Comparison of ENCODE assay signal across 9 cellular contexts in genomic region chr7:27182861-27183681, GRCh38. TPM values are rescaled to one million over a fixed set of nuclear protein-coding genes. Genes with fewer than 3 reads are reported as not detected.
A peak's percentile ranks its signal among the peaks of the same experiment; 100 is the strongest.
DNase-seq lines count a peak whose midpoint lies in the region; ATAC-seq and TF ChIP-seq lines count a peak whose summit lies in the region.
"Had no signal": no experiment of that assay in that cellular context is flagged by ENCODE, and none has a peak within 500 bp of the region (broad histone marks: within the 10 kb centered on the region; RNA-seq: fewer than 3 reads in every experiment).

No MANE protein-coding gene starts in this region.

- CTCF ChIA-PET in Calu3 (lab: Charles Lee), result no interaction called here

- H3K79me2 ChIP-seq in osteoblast (ENCODE audit: insufficient read depth, low read length), result peaks cover 96% of the 10 kb centered on the region

- H3K27me3 ChIP-seq in HUES6 (ENCODE audit: control insufficient read depth, insufficient read depth, low read length) (peaks cover 100% of the 10 kb centered on the region), osteoblast (ENCODE audit: insufficient read depth, low read length) (no peaks in the 10 kb centered on the region)

- no peak overlapping the region for H3K27ac Mint-ChIP-seq in Calu3 (ENCODE audit: unreplicated experiment)
- no peak overlapping the region for H3K27ac Mint-ChIP-seq in central memory CD8-positive, alpha-beta T cell (ENCODE audit: low read depth)

- peaks cover 18% of the 10 kb centered on the region for H3K4me1 Mint-ChIP-seq in Calu3 (ENCODE audit: low read depth, unreplicated experiment)
- peaks cover 41% of the 10 kb centered on the region for H3K4me1 Mint-ChIP-seq in central memory CD8-positive, alpha-beta T cell

- peak overlapping the region; percentile 43; the same call in 1 of the 2 replicates for H3K4me3 ChIP-seq in HUES6 (ENCODE audit: low read depth, low read length)
- peak overlapping the region; percentile 92 for H3K4me3 ChIP-seq in osteoblast (ENCODE audit: insufficient read depth, low read length)

- H3K36me3 ChIP-seq in HUES6 (ENCODE audit: control insufficient read depth, insufficient read depth, low read length) (no peaks in the 10 kb centered on the region), osteoblast (ENCODE audit: insufficient read depth, low read length) (peaks cover 8% of the 10 kb centered on the region)
- H3K36me3 ChIP-seq: thyroid gland had no signal

- peak overlapping the region; percentile 4 for H2AFZ ChIP-seq in osteoblast (ENCODE audit: low read length)

- H3K36me3 Mint-ChIP-seq in Calu3 (ENCODE audit: insufficient read depth, unreplicated experiment), result peaks cover 21% of the 10 kb centered on the region
- peaks cover 22% of the 10 kb centered on the region for H3K36me3 Mint-ChIP-seq in central memory CD8-positive, alpha-beta T cell (ENCODE audit: insufficient read depth)

- no peaks in the 10 kb centered on the region for H4K20me1 ChIP-seq in osteoblast (ENCODE audit: insufficient read depth, low read length)

- ATAC-seq in central memory CD8-positive, alpha-beta T cell (replicated peaks; ENCODE audit: extremely low read depth, poor library complexity, severe bottlenecking), result no peak
- ATAC-seq in GM21360 (IDR thresholded peaks at IDR 0.05; ENCODE audit: unreplicated experiment) (no peak), GM21447 (IDR thresholded peaks at IDR 0.05; ENCODE audit: unreplicated experiment) (no peak), GM21367 (IDR thresholded peaks at IDR 0.05; ENCODE audit: unreplicated experiment) (no peak)

- no peak for DNase-seq in Calu3
- DNase-seq in central memory CD8-positive, alpha-beta T cell (ENCODE audit: low spot score in 2 of 2), result no peak
- peak; percentile 91 for DNase-seq in osteoblast (ENCODE audit: insufficient read length, low spot score, missing footprints)
- DNase-seq in SW 1271 (lab: John Stamatoyannopoulos, UW), result no peak
- DNase-seq: thyroid gland had no signal

- TF ChIP-seq CTCF in Calu3 (IDR thresholded peaks at IDR 0.05; ENCODE audit: unreplicated experiment), result no peak
- no peak for TF ChIP-seq CTCF in osteoblast (IDR thresholded peaks at IDR 0.05; ENCODE audit: extremely low read depth, low read depth, low read length)

- H3K27ac ChIP-seq in HUES6 (ENCODE audit: low read depth, low read length) (no peak overlapping the region), osteoblast (ENCODE audit: low read depth, low read length) (peak overlapping the region; percentile 95)
- H3K27ac ChIP-seq: thyroid gland had no signal

- H3K9ac ChIP-seq in HUES6 (ENCODE audit: low read length), result peak overlapping the region; percentile 50

- no TSS peak for BruUV-seq in Calu3 (replicated peaks; lab: Mats Ljungman, UMichigan)

- no peaks in the 10 kb centered on the region for H3K9me3 ChIP-seq in HUES6 (ENCODE audit: control insufficient read depth, insufficient read depth, low read depth, low read length)
- no peaks in the 10 kb centered on the region for H3K9me3 ChIP-seq in osteoblast (ENCODE audit: low read depth, low read length)
- H3K9me3 ChIP-seq: thyroid gland had no signal

- peaks cover 39% of the 10 kb centered on the region for H3K4me1 ChIP-seq in HUES6 (ENCODE audit: control insufficient read depth, insufficient read depth, low read length)
- H3K4me1 ChIP-seq in osteoblast (ENCODE audit: insufficient read depth, low read length), result peaks cover 53% of the 10 kb centered on the region

- H3K9me3 Mint-ChIP-seq in Calu3 (ENCODE audit: low read depth, unreplicated experiment), result no peaks in the 10 kb centered on the region
- H3K9me3 Mint-ChIP-seq in central memory CD8-positive, alpha-beta T cell, result no peaks in the 10 kb centered on the region

- peak overlapping the region; percentile 96 for H3K4me2 ChIP-seq in osteoblast (ENCODE audit: insufficient read depth, low read length)

- peak overlapping the region; percentile 74 for H3K4me3 Mint-ChIP-seq in Calu3 (ENCODE audit: low read depth, unreplicated experiment)
- peak overlapping the region; percentile 28 for H3K4me3 Mint-ChIP-seq in central memory CD8-positive, alpha-beta T cell

- intact Hi-C loops in Calu3 (cut with micrococcal nuclease; ENCODE audit: unreplicated experiment), result no loop called here

- H3K27me3 Mint-ChIP-seq in Calu3 (ENCODE audit: unreplicated experiment), result peaks cover 37% of the 10 kb centered on the region
- peaks cover 90% of the 10 kb centered on the region for H3K27me3 Mint-ChIP-seq in central memory CD8-positive, alpha-beta T cell

RNA-seq across cellular contexts. Expression of gene HOXA11, which starts 2.0 kb away (rescaled TPM):
- total RNA-seq in Calu3 (2022) (0.39 and 0.54 TPM in 2 replicates), osteoblast (14.4 and 15.2 TPM in 2 replicates)
- total RNA-seq: thyroid gland had no signal

RNA-seq across cellular contexts. Expression of gene HOXA10, which starts 9.0 kb away (rescaled TPM):
- total RNA-seq in Calu3 (2022), result 11.8 and 12.1 TPM in 2 replicates
- total RNA-seq in osteoblast, result 32.1 and 43.1 TPM in 2 replicates

RNA-seq across cellular contexts. Expression of gene HOXA13, which starts 16.8 kb away (rescaled TPM):
- total RNA-seq in Calu3 (2022) (1.3 and 1.6 TPM in 2 replicates), osteoblast (6.2 and 8.0 TPM in 2 replicates)
- total RNA-seq: thyroid gland had no signal

RNA-seq across cellular contexts. Expression of gene HOXA9, which starts 17.7 kb away (rescaled TPM):
- total RNA-seq in Calu3 (2022) (1.7 and 2.5 TPM in 2 replicates), osteoblast (15.3 and 19.5 TPM in 2 replicates)

RNA-seq across cellular contexts. Expression of gene HOXA7, which starts 26.6 kb away (rescaled TPM):
- total RNA-seq in Calu3 (2022), result not detected in 2 replicates
- 3.6 and 4.4 TPM in 2 replicates for total RNA-seq in osteoblast

Comparison
In these comparisons a context has a peak if more than half of its experiments do, and no peak if none do; other contexts are left out.
1. RNA of gene HOXA11, which starts 2.0 kb away (total RNA-seq): 14.4 to 15.2 TPM in osteoblast; 0.39 to 0.54 TPM in Calu3; every median in the first group is over 10 times any median in the second.